ENCODE assay signal across 30 cellular contexts in the genomic region with DNA sequence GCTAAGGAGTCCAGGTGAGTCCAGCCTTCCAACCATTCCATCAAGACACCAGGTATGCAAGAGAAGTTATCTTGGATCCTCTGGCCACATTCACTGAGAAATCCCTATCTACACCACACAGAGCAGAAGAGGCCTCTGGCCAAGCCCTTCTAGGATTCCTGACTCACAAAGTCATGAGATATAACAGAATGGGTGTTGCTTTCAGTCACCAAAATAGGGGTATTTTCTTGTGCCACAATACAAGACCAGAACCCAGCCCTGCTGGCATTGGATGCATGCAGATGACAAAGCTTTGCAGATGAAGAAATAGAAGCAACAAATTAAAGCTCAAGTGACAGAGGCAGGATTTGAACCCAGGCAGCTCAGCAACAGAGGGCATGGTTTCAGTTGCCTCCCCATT.
"Had no signal": no experiment of that assay in that cellular context is flagged by ENCODE, and none has a peak within 500 bp of the region (broad histone marks: within the 10 kb centered on the region; RNA-seq: fewer than 3 reads in every experiment).

No MANE protein-coding gene starts in this region.

- DNase-seq: activated CD4-positive, alpha-beta memory T cell treated with anti-CD3 and anti-CD28 coated beads, Interleukin-2, amount 10 ng/mL, durations not matched to agents 7 days and 5 days; activated CD4-positive, alpha-beta T cell treated with anti-CD3 and anti-CD28 coated beads for 1 hour; activated CD4-positive, alpha-beta T cell treated with anti-CD3 and anti-CD28 coated beads for 4 hours; activated CD4-positive, alpha-beta T cell treated with anti-CD3 and anti-CD28 coated beads, Interleukin-2, amount 10 ng/mL, durations not matched to agents 7 days and 5 days; activated CD4-positive, alpha-beta T cell treated with anti-CD3 and anti-CD28 coated beads, Interleukin-2, amount 50 U/mL, for 4 hours; activated CD8-positive, alpha-beta memory T cell treated with anti-CD3 and anti-CD28 coated beads, Interleukin-2, amount 50 U/mL, for 48 hours; activated effector memory CD4-positive, alpha-beta T cell treated with anti-CD3 and anti-CD28 coated beads, Interleukin-2, amount 50 U/mL, for 16 hours; activated naive CD4-positive, alpha-beta T cell treated with anti-CD3 and anti-CD28 coated beads for 36 hours; activated naive CD8-positive, alpha-beta T cell treated with anti-CD3 and anti-CD28 coated beads for 36 hours; activated naive CD8-positive, alpha-beta T cell treated with anti-CD3 and anti-CD28 coated beads, Interleukin-2, amount 50 U/mL, for 24 hours; activated T-cell treated with anti-CD3 and anti-CD28 coated beads for 4 hours; activated T-cell treated with anti-CD3 and anti-CD28 coated beads, Interleukin-2, amount 50 U/mL, for 24 hours; adrenal gland; amygdala; aorta; body of pancreas; central memory CD4-positive, alpha-beta T cell; cerebellar nuclear complex; colonic mucosa; effector CD8-positive, alpha-beta T cell; foreskin melanocyte; T-helper 2 cell had no signal

- H3K4me3 Mint-ChIP-seq: activated CD4-positive, alpha-beta memory T cell treated with anti-CD3 and anti-CD28 coated beads, Interleukin-2, amount 10 ng/mL, durations not matched to agents 7 days and 5 days; activated CD4-positive, alpha-beta T cell treated with anti-CD3 and anti-CD28 coated beads, Interleukin-2, amount 10 ng/mL, durations not matched to agents 7 days and 5 days; activated naive CD4-positive, alpha-beta T cell treated with anti-CD3 and anti-CD28 coated beads for 36 hours; activated naive CD4-positive, alpha-beta T cell treated with anti-CD3 and anti-CD28 coated beads, Interleukin-2, amount 50 U/mL, for 24 hours; activated naive CD8-positive, alpha-beta T cell treated with anti-CD3 and anti-CD28 coated beads for 36 hours; activated naive CD8-positive, alpha-beta T cell treated with anti-CD3 and anti-CD28 coated beads, Interleukin-2, amount 50 U/mL, for 24 hours; activated T-cell treated with anti-CD3 and anti-CD28 coated beads, Interleukin-2, amount 50 U/mL, for 24 hours; activated T-helper 1 cell treated with anti-CD3 and anti-CD28 coated beads, Interleukin-12 subunit alpha, Interleukin-12 subunit beta, Interleukin-2, Interleukin-4 antibody, amounts not matched to agents 30 ng/mL and 10 ng/mL and 1 ng/mL, durations not matched to agents 14 hours and 24 hours and 36 hours; WTC11 had no signal

- H3K4me1 ChIP-seq: body of pancreas, breast epithelium, colonic mucosa had no signal

- H3K9me3 Mint-ChIP-seq: activated CD4-positive, alpha-beta memory T cell treated with anti-CD3 and anti-CD28 coated beads, Interleukin-2, amount 10 ng/mL, durations not matched to agents 7 days and 5 days; activated CD4-positive, alpha-beta T cell treated with anti-CD3 and anti-CD28 coated beads, Interleukin-2, amount 10 ng/mL, durations not matched to agents 7 days and 5 days; activated naive CD4-positive, alpha-beta T cell treated with anti-CD3 and anti-CD28 coated beads for 36 hours; activated naive CD4-positive, alpha-beta T cell treated with anti-CD3 and anti-CD28 coated beads, Interleukin-2, amount 50 U/mL, for 24 hours; activated naive CD8-positive, alpha-beta T cell treated with anti-CD3 and anti-CD28 coated beads for 36 hours; activated naive CD8-positive, alpha-beta T cell treated with anti-CD3 and anti-CD28 coated beads, Interleukin-2, amount 50 U/mL, for 24 hours; activated T-cell treated with anti-CD3 and anti-CD28 coated beads, Interleukin-2, amount 50 U/mL, for 24 hours; activated T-helper 1 cell treated with anti-CD3 and anti-CD28 coated beads, Interleukin-12 subunit alpha, Interleukin-12 subunit beta, Interleukin-2, Interleukin-4 antibody, amounts not matched to agents 30 ng/mL and 10 ng/mL and 1 ng/mL, durations not matched to agents 14 hours and 24 hours and 36 hours; activated T-helper 2 cell treated with anti-CD3 and anti-CD28 coated beads, Interferon-gamma antibody, Interleukin-2, Interleukin-4, amounts not matched to agents 10 μg/mL and 5 μg/mL and 100 μg/mL, durations not matched to agents 14 hours and 24 hours and 36 hours; WTC11 had no signal

- H3K9me3 ChIP-seq: adrenal gland, body of pancreas, breast epithelium, colonic mucosa had no signal

- H3K27ac Mint-ChIP-seq: activated CD4-positive, alpha-beta memory T cell treated with anti-CD3 and anti-CD28 coated beads, Interleukin-2, amount 10 ng/mL, durations not matched to agents 7 days and 5 days; activated CD4-positive, alpha-beta T cell treated with anti-CD3 and anti-CD28 coated beads, Interleukin-2, amount 10 ng/mL, durations not matched to agents 7 days and 5 days; activated naive CD4-positive, alpha-beta T cell treated with anti-CD3 and anti-CD28 coated beads for 36 hours; activated naive CD4-positive, alpha-beta T cell treated with anti-CD3 and anti-CD28 coated beads, Interleukin-2, amount 50 U/mL, for 24 hours; activated naive CD8-positive, alpha-beta T cell treated with anti-CD3 and anti-CD28 coated beads for 36 hours; activated naive CD8-positive, alpha-beta T cell treated with anti-CD3 and anti-CD28 coated beads, Interleukin-2, amount 50 U/mL, for 24 hours; activated T-cell treated with anti-CD3 and anti-CD28 coated beads, Interleukin-2, amount 50 U/mL, for 24 hours; activated T-helper 1 cell treated with anti-CD3 and anti-CD28 coated beads, Interleukin-12 subunit alpha, Interleukin-12 subunit beta, Interleukin-2, Interleukin-4 antibody, amounts not matched to agents 30 ng/mL and 10 ng/mL and 1 ng/mL, durations not matched to agents 14 hours and 24 hours and 36 hours; activated T-helper 2 cell treated with anti-CD3 and anti-CD28 coated beads, Interferon-gamma antibody, Interleukin-2, Interleukin-4, amounts not matched to agents 10 μg/mL and 5 μg/mL and 100 μg/mL, durations not matched to agents 14 hours and 24 hours and 36 hours; WTC11 had no signal

- H3K4me1 Mint-ChIP-seq: activated CD4-positive, alpha-beta memory T cell treated with anti-CD3 and anti-CD28 coated beads, Interleukin-2, amount 10 ng/mL, durations not matched to agents 7 days and 5 days; activated CD4-positive, alpha-beta T cell treated with anti-CD3 and anti-CD28 coated beads, Interleukin-2, amount 10 ng/mL, durations not matched to agents 7 days and 5 days; activated naive CD4-positive, alpha-beta T cell treated with anti-CD3 and anti-CD28 coated beads, Interleukin-2, amount 50 U/mL, for 24 hours; activated naive CD8-positive, alpha-beta T cell treated with anti-CD3 and anti-CD28 coated beads for 36 hours; activated naive CD8-positive, alpha-beta T cell treated with anti-CD3 and anti-CD28 coated beads, Interleukin-2, amount 50 U/mL, for 24 hours had no signal

- H3K27me3 ChIP-seq: adrenal gland, body of pancreas, breast epithelium, cardiac muscle cell, colonic mucosa had no signal

- H3K36me3 Mint-ChIP-seq: activated naive CD4-positive, alpha-beta T cell treated with anti-CD3 and anti-CD28 coated beads, Interleukin-2, amount 50 U/mL, for 24 hours; activated naive CD8-positive, alpha-beta T cell treated with anti-CD3 and anti-CD28 coated beads for 36 hours; WTC11 had no signal

- H3K27ac ChIP-seq: body of pancreas, breast epithelium, cardiac muscle cell, colonic mucosa, epithelial cell of prostate had no signal

- ATAC-seq: activated naive CD8-positive, alpha-beta T cell treated with anti-CD3 and anti-CD28 coated beads, Interleukin-2, amount 50 U/mL, for 24 hours; body of pancreas; esophagus mucosa; WTC11 had no signal

- H3K36me3 ChIP-seq: adrenal gland, breast epithelium, cardiac muscle cell had no signal

- H3K4me3 ChIP-seq: adrenal gland, body of pancreas, breast epithelium, cardiac muscle cell, colonic mucosa had no signal
